In genomic region chr14:35254736-35255135, GRCh38 we compare ENCODE assay signal across 13 cellular contexts. TPM values are rescaled to one million over a fixed set of nuclear protein-coding genes. Genes with fewer than 3 reads are reported as not detected.
DNase-seq lines count a peak whose midpoint lies in the region; ATAC-seq, FAIRE-seq and TF ChIP-seq lines count a peak whose summit lies in the region.
"Had no signal": no experiment of that assay in that cellular context is flagged by ENCODE, and none has a peak within 500 bp of the region (broad histone marks: within the 10 kb centered on the region; RNA-seq: fewer than 3 reads in every experiment).

No MANE protein-coding gene starts in this region.

- H2AFZ ChIP-seq in GM12878 (ENCODE audit: control insufficient read depth, low read depth, low read length): no peak overlapping the region
- H2AFZ ChIP-seq: GM23338 had no signal

- H3K4me1 ChIP-seq in GM12878 (ENCODE audit: control insufficient read depth, insufficient read depth, low read length) (peaks cover 21% of the 10 kb centered on the region), Caco-2 (no peaks in the 10 kb centered on the region)

- no peaks in the 10 kb centered on the region for H3K27me3 Mint-ChIP-seq in activated CD4-positive, alpha-beta T cell treated with anti-CD3 and anti-CD28 coated beads, Interleukin-2, amount 10 ng/mL, durations not matched to agents 24 days and 14 days
- H3K27me3 Mint-ChIP-seq in Caco-2 (ENCODE audit: insufficient read depth, unreplicated experiment): no peaks in the 10 kb centered on the region

- DNase-seq in activated CD4-positive, alpha-beta T cell treated with anti-CD3 and anti-CD28 coated beads, Interleukin-2, amount 10 ng/mL, durations not matched to agents 24 days and 14 days: peak; percentile 66
- no peak for DNase-seq in activated CD4-positive, alpha-beta T cell treated with anti-CD3 and anti-CD28 coated beads, Interleukin-2, amount 50 U/mL, for 4 hours
- DNase-seq in KBM-7 (peak; percentile 49), GM12878 (ENCODE audit: low read depth, low spot score) (peak; percentile 64), Caco-2 (no peak), NCI-H345 treated with DMSO at 0.1 percent for 48 hours (lab: John Stamatoyannopoulos, UW; ENCODE audit: unreplicated experiment) (no peak)
- DNase-seq in stimulated activated CD8-positive, alpha-beta memory T cell treated with anti-CD3 and anti-CD28 coated beads, Interleukin-4, amount 100 ng/mL, for 48 hours: peak; percentile 39
- DNase-seq: KG1, NCI-H187 treated with DMSO at 0.1 percent for 48 hours had no signal

- 0 out of 4 replicates have a peak, but pooled peaks of 1 of the 2 experiments have one; percentile 50 for TF ChIP-seq EP300 in GM12878 (IDR thresholded peaks at IDR 0.05; ENCODE audit: borderline replicate concordance in 1 of 2, control insufficient read depth in 1 of 2, low read depth in 2 of 2, low read length in 2 of 2)

- H3K4me2 ChIP-seq in GM12878 (ENCODE audit: control insufficient read depth, insufficient read depth): peak overlapping the region; percentile 60
- H3K4me2 ChIP-seq: GM23338 had no signal

- TF ChIP-seq RAD21 in GM12878 (IDR thresholded peaks at IDR 0.05; ENCODE audit: insufficient read depth, low read depth, low read length): no peak

- H3K27ac ChIP-seq in GM12878 (ENCODE audit: control insufficient read depth, insufficient read depth): no peak overlapping the region; the same call in 1 of the 2 replicates
- H3K27ac ChIP-seq: right atrium auricular region had no signal

- no peaks in the 10 kb centered on the region for H4K20me1 ChIP-seq in GM12878 (ENCODE audit: control insufficient read depth, insufficient read depth)

- no peak for TF ChIP-seq POLR2A in GM12878 (IDR thresholded peaks at IDR 0.05; ENCODE audit: low read depth, low read length)

- H3K36me3 ChIP-seq in GM12878 (ENCODE audit: control insufficient read depth in 2 of 2, insufficient read depth in 2 of 2, low read length in 1 of 2) (peaks cover 0 to 2% of the 10 kb centered on the region in 2 experiments; a peak in 1 of 4 replicates), Caco-2 (ENCODE audit: control insufficient read depth, insufficient read depth, low read length) (no peaks in the 10 kb centered on the region)
- H3K36me3 ChIP-seq: right atrium auricular region had no signal

- H3K9ac ChIP-seq in GM12878 (ENCODE audit: control insufficient read depth, insufficient read depth, low read length): no peak overlapping the region

- no peaks in the 10 kb centered on the region for H3K9me3 ChIP-seq in GM12878 (replicated peaks; ENCODE audit: control insufficient read depth, insufficient read depth, low read length)
- no peaks in the 10 kb centered on the region for H3K9me3 ChIP-seq in Caco-2
- H3K9me3 ChIP-seq: right atrium auricular region had no signal

- no peaks in the 10 kb centered on the region for H3K9me3 Mint-ChIP-seq in activated CD4-positive, alpha-beta T cell treated with anti-CD3 and anti-CD28 coated beads, Interleukin-2, amount 10 ng/mL, durations not matched to agents 24 days and 14 days
- H3K9me3 Mint-ChIP-seq in Caco-2 (ENCODE audit: unreplicated experiment): no peaks in the 10 kb centered on the region
- H3K9me3 Mint-ChIP-seq: GM23338 had no signal

- peaks cover 38% of the 10 kb centered on the region for H3K4me1 Mint-ChIP-seq in activated CD4-positive, alpha-beta T cell treated with anti-CD3 and anti-CD28 coated beads, Interleukin-2, amount 10 ng/mL, durations not matched to agents 24 days and 14 days
- no peaks in the 10 kb centered on the region for H3K4me1 Mint-ChIP-seq in Caco-2 (ENCODE audit: low read depth, unreplicated experiment)
- H3K4me1 Mint-ChIP-seq: GM23338 had no signal

- H3K4me3 Mint-ChIP-seq in activated CD4-positive, alpha-beta T cell treated with anti-CD3 and anti-CD28 coated beads, Interleukin-2, amount 10 ng/mL, durations not matched to agents 24 days and 14 days: peak overlapping the region; percentile 41
- no peak overlapping the region for H3K4me3 Mint-ChIP-seq in Caco-2 (ENCODE audit: unreplicated experiment)
- H3K4me3 Mint-ChIP-seq: GM23338 had no signal

- peaks cover 25% of the 10 kb centered on the region for H3K36me3 Mint-ChIP-seq in activated CD4-positive, alpha-beta T cell treated with anti-CD3 and anti-CD28 coated beads, Interleukin-2, amount 10 ng/mL, durations not matched to agents 24 days and 14 days (ENCODE audit: low read depth)
- H3K36me3 Mint-ChIP-seq in Caco-2 (ENCODE audit: insufficient read depth, unreplicated experiment): peaks cover 14% of the 10 kb centered on the region

- CTCF ChIA-PET in GM12878 (lab: Yijun Ruan, JAX) (interaction anchor here (0.6 to 1.0 kb wide), 2 partner anchors 49 to 148 kb away, joined by 3 read pairs; no protein-coding TSS in a partner anchor), Caco-2 (lab: Charles Lee) (no interaction called here)

- intact Hi-C loops in activated CD4-positive, alpha-beta T cell treated with anti-CD3 and anti-CD28 coated beads, Interleukin-2, amount 10 ng/mL, durations not matched to agents 24 days and 14 days (cut with micrococcal nuclease): loop anchor here (5.0 to 10.0 kb wide), 2 partner anchors 52 to 430 kb away; no protein-coding TSS in a partner anchor
- intact Hi-C loops in GM12878 (cut with micrococcal nuclease; ENCODE audit: unreplicated experiment): no loop called here
- intact Hi-C loops in Caco-2 (cut with micrococcal nuclease; ENCODE audit: unreplicated experiment): no loop called here

- no peak for FAIRE-seq in GM12878 (lab: Jason Lieb, UNC)
- FAIRE-seq: endothelial cell of umbilical vein had no signal

- SMC1A ChIA-PET in GM12878 (lab: Charles Lee; ENCODE audit: uncharacterized antibody, unreplicated experiment): interaction anchor here (1.6 to 2.3 kb wide), 3 partner anchors 8 to 30 kb away, joined by 6 to 10 read pairs (median 7); no protein-coding TSS in a partner anchor

- ATAC-seq in GM12878 (peak; percentile 90), HG02798 (IDR thresholded peaks at IDR 0.05; ENCODE audit: poor library complexity, unreplicated experiment) (no peak)
- ATAC-seq: GM23338 had no signal

- peak overlapping the region; percentile 80 for H3K27ac Mint-ChIP-seq in activated CD4-positive, alpha-beta T cell treated with anti-CD3 and anti-CD28 coated beads, Interleukin-2, amount 10 ng/mL, durations not matched to agents 24 days and 14 days
- H3K27ac Mint-ChIP-seq in Caco-2 (ENCODE audit: unreplicated experiment): no peak overlapping the region
- H3K27ac Mint-ChIP-seq: GM23338 had no signal

- no peak overlapping the region for H3K4me3 ChIP-seq in GM12878
- no peak overlapping the region for H3K4me3 ChIP-seq in Caco-2 (ENCODE audit: low read depth, low read length)
- H3K4me3 ChIP-seq: GM23338, right atrium auricular region had no signal

- no peaks in the 10 kb centered on the region for H3K27me3 ChIP-seq in GM12878 (replicated peaks in 1 of 2; ENCODE audit: control insufficient read depth in 2 of 2, insufficient read depth in 2 of 2, low read length in 1 of 2)
- no peaks in the 10 kb centered on the region for H3K27me3 ChIP-seq in Caco-2 (replicated peaks; ENCODE audit: control insufficient read depth, insufficient read depth, low read length)
- H3K27me3 ChIP-seq: right atrium auricular region had no signal

- TF ChIP-seq CTCF in GM12878 (IDR thresholded peaks at IDR 0.05 in 2 of 3, conservative IDR thresholded peaks at IDR 0.05 in 1 of 3; ENCODE audit: control insufficient read depth in 2 of 3, extremely low read depth in 1 of 3, insufficient read depth in 1 of 3, low read depth in 3 of 3, low read length in 3 of 3) (no peak), Caco-2 (IDR thresholded peaks at IDR 0.05; ENCODE audit: insufficient read depth in 1 of 2, low read depth in 1 of 2, low read length in 1 of 2, severe bottlenecking in 1 of 2, unreplicated experiment in 1 of 2) (no peak)

- RAD21 ChIA-PET in GM12878 (lab: Charles Lee; ENCODE audit: unreplicated experiment): interaction anchor here (1.0 to 1.6 kb wide), 3 partner anchors 10 to 149 kb away, joined by 3 to 4 read pairs (median 4); no protein-coding TSS in a partner anchor

- WGBS in GM12878 (ENCODE audit: insufficient coverage, insufficient replicate concordance, low lambda C conversion rate, missing lambda C conversion rate): 3% methylated on average over 2 of the region's 2 CpGs

- BruUV-seq in GM12878 (replicated peaks; lab: Mats Ljungman, UMichigan) (no TSS peak), Caco-2 (replicated peaks; lab: Mats Ljungman, UMichigan) (no TSS peak)

- in situ Hi-C loops in KBM-7 (cut with MboI; ENCODE audit: low pct_unique_long_range_greater_than_20kb, low sequenced_read_pairs): no loop called here
- in situ Hi-C loops in GM12878 (cut with MboI): no loop called here

- H3K79me2 ChIP-seq in GM12878 (ENCODE audit: control insufficient read depth, insufficient read depth, low read length): no peaks in the 10 kb centered on the region

- POLR2A ChIA-PET in GM12878 (lab: Charles Lee) (no interaction called here), Caco-2 (lab: Charles Lee) (no interaction called here)

TF ChIP-seq in GM12878, 131 proteins besides CTCF, POLR2A, EP300 and RAD21 (continues in another document):
- no peak for TF ChIP-seq USF2 (IDR thresholded peaks at IDR 0.05; ENCODE audit: borderline replicate concordance, low read depth, low read length)

RNA-seq across cellular contexts. Expression of gene PSMA6, which starts 37.4 kb away (rescaled TPM):
- total RNA-seq in activated CD4-positive, alpha-beta T cell treated with anti-CD3 and anti-CD28 coated beads, Interleukin-2, amount 10 ng/mL, durations not matched to agents 24 days and 14 days: 501 and 522 TPM in 2 replicates
- total RNA-seq in GM12878 (2013; cell fraction: nucleolus; rRNA removed): 69.2 and 72.9 TPM in 2 replicates
- 267 and 276 TPM in 2 replicates for total RNA-seq in GM12878 (2014; rRNA removed)
- total RNA-seq in GM12878 (2014; rRNA removed; fragmentation: Illumina TruSeq; extraction: Trizol): 349 and 352 TPM in 2 replicates
- 347 and 354 TPM in 2 replicates for total RNA-seq in GM12878 (2021)
- polyA plus RNA-seq in GM12878 (2011; ENCODE audit: low read depth): 179 TPM
- 393 and 528 TPM in 2 replicates for polyA plus RNA-seq in GM12878 (2011; rRNA removed)
- 210 and 221 TPM in 2 replicates for polyA plus RNA-seq in GM12878 (2011; cell fraction: cytosol; rRNA removed)
- 139 and 145 TPM in 2 replicates for polyA plus RNA-seq in GM12878 (2011; cell fraction: nucleus; rRNA removed)
- 231 and 266 TPM in 2 replicates for polyA plus RNA-seq in GM12878 (2012)
- 411 and 494 TPM in 2 replicates for polyA plus RNA-seq in GM12878 (2014; fragmentation: Illumina TruSeq; extraction: Trizol)
- polyA plus RNA-seq in GM12878 (2014; fragmentation: Nextera tagmentation; extraction: Ambion mirVana): 1,000 to 10,000 TPM; 1,136 to 1,363 TPM
- 284 and 356 TPM in 2 replicates for polyA plus RNA-seq in GM12878 (2014; rRNA removed)
- 100 to 1,000 TPM; 712 to 730 TPM for polyA plus RNA-seq in GM12878 (2016; fragmentation: Nextera tagmentation; extraction: Ambion mirVana)
- 110 and 131 TPM in 2 replicates for polyA minus RNA-seq in GM12878 (2011; rRNA and poly(A)+ RNA removed)
- 61.2 and 69.3 TPM in 2 replicates for polyA minus RNA-seq in GM12878 (2011; cell fraction: cytosol; rRNA and poly(A)+ RNA removed)
- polyA minus RNA-seq in GM12878 (2011; cell fraction: nucleus; rRNA and poly(A)+ RNA removed): 29.9 and 39.8 TPM in 2 replicates
- 246 and 247 TPM in 2 replicates for total RNA-seq in Caco-2 (2022)

Comparison
In these comparisons a context has a peak if more than half of its experiments do, and no peak if none do; other contexts are left out.
1. DNase-seq: peak in activated CD4-positive, alpha-beta T cell treated with anti-CD3 and anti-CD28 coated beads, Interleukin-2, amount 10 ng/mL, durations not matched to agents 24 days and 14 days (single experiment), KBM-7 (single experiment), GM12878 (single experiment) and stimulated activated CD8-positive, alpha-beta memory T cell treated with anti-CD3 and anti-CD28 coated beads, Interleukin-4, amount 100 ng/mL, for 48 hours (single experiment); none in activated CD4-positive, alpha-beta T cell treated with anti-CD3 and anti-CD28 coated beads, Interleukin-2, amount 50 U/mL, for 4 hours (0 of 2), Caco-2 (0 of 2) and NCI-H345 treated with DMSO at 0.1 percent for 48 hours (single experiment).